1 cellular context compared by ENCODE assay signal in the genomic region with DNA sequence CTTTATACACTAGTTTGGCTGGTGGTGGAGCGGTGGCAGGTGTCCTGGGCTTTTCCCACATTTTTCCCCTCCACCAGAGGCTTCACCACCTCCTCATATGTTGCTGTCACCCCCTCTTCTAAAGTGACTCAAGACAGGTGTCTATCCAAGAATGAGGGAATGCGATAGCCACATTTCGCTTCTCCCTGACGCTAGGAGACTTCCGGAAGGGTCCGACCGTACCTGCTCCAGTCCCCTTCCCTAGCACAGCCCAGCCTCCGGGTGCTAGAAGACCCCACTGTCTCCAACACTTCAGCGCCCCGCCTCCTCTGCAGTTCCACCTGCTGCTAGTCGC.
A peak's percentile ranks its signal among the peaks of the same experiment; 100 is the strongest.
TF ChIP-seq lines count a peak whose summit lies in the region.

No MANE protein-coding gene starts in this region.

TF ChIP-seq in GM12878, 131 proteins besides CTCF, POLR2A, EP300 and RAD21:
- 0 out of 2 replicates have a peak, but pooled peaks have one; percentile 33 for TF ChIP-seq MXI1 (IDR thresholded peaks at IDR 0.05; ENCODE audit: low read depth, low read length)
- peak; percentile 47 for TF ChIP-seq MYC (IDR thresholded peaks at IDR 0.05; ENCODE audit: insufficient read depth, insufficient read length, insufficient replicate concordance, low read length, severe bottlenecking)
- 0 out of 2 replicates have a peak, but pooled peaks have one; percentile 12 for TF ChIP-seq BACH1 (IDR thresholded peaks at IDR 0.05; ENCODE audit: borderline replicate concordance)
- no peak for TF ChIP-seq KLF5 (IDR thresholded peaks at IDR 0.05; ENCODE audit: partially characterized antibody)
